Comparison of ENCODE assay signal across 27 cellular contexts in genomic region chr12:76495556-76495955, GRCh38.
"Had no signal": no experiment of that assay in that cellular context is flagged by ENCODE, and none has a peak within 500 bp of the region (broad histone marks: within the 10 kb centered on the region; RNA-seq: fewer than 3 reads in every experiment).

No MANE protein-coding gene starts in this region.

- H3K36me3 ChIP-seq: adrenal gland had no signal

- ATAC-seq: activated CD8-positive, alpha-beta memory T cell treated with anti-CD3 and anti-CD28 coated beads, Interleukin-2, amount 10 ng/mL, durations not matched to agents 7 days and 5 days; activated naive CD4-positive, alpha-beta T cell treated with anti-CD3 and anti-CD28 coated beads, Interleukin-2, amount 50 U/mL, for 72 hours; Panc1; Right ventricle myocardium inferior; T-cell had no signal

- H3K27ac Mint-ChIP-seq: activated B cell treated with CpG ODN at 0.5 μM for 24 hours; activated CD4-positive, alpha-beta T cell treated with anti-CD3 and anti-CD28 coated beads, Interleukin-2, amount 10 ng/mL, durations not matched to agents 24 days and 14 days; activated CD8-positive, alpha-beta memory T cell treated with anti-CD3 and anti-CD28 coated beads, Interleukin-2, amount 10 ng/mL, durations not matched to agents 7 days and 5 days; activated naive CD4-positive, alpha-beta T cell treated with anti-CD3 and anti-CD28 coated beads, Interleukin-2, amount 50 U/mL, for 72 hours; activated T-cell treated with anti-CD3 and anti-CD28 coated beads, Interleukin-2, amount 50 U/mL, for 24 hours; T-cell had no signal

- H3K4me3 Mint-ChIP-seq: activated B cell treated with CpG ODN at 0.5 μM for 24 hours; activated CD4-positive, alpha-beta T cell treated with anti-CD3 and anti-CD28 coated beads, Interleukin-2, amount 10 ng/mL, durations not matched to agents 24 days and 14 days; activated CD8-positive, alpha-beta memory T cell treated with anti-CD3 and anti-CD28 coated beads, Interleukin-2, amount 10 ng/mL, durations not matched to agents 7 days and 5 days; activated T-cell treated with anti-CD3 and anti-CD28 coated beads, Interleukin-2, amount 50 U/mL, for 24 hours; T-cell had no signal

- H3K27me3 ChIP-seq: adrenal gland had no signal

- H3K27me3 Mint-ChIP-seq: activated B cell treated with CpG ODN at 0.5 μM for 24 hours; activated CD4-positive, alpha-beta T cell treated with anti-CD3 and anti-CD28 coated beads, Interleukin-2, amount 10 ng/mL, durations not matched to agents 24 days and 14 days; activated CD8-positive, alpha-beta memory T cell treated with anti-CD3 and anti-CD28 coated beads, Interleukin-2, amount 10 ng/mL, durations not matched to agents 7 days and 5 days; activated T-cell treated with anti-CD3 and anti-CD28 coated beads, Interleukin-2, amount 50 U/mL, for 24 hours; T-cell had no signal

- DNase-seq: activated B cell treated with CpG ODN at 0.5 μM for 24 hours; activated CD4-positive, alpha-beta T cell treated with anti-CD3 and anti-CD28 coated beads for 1 hour; activated CD4-positive, alpha-beta T cell treated with anti-CD3 and anti-CD28 coated beads, Interleukin-2, amount 10 ng/mL, durations not matched to agents 24 days and 14 days; activated CD4-positive, alpha-beta T cell treated with anti-CD3 and anti-CD28 coated beads, Interleukin-2, amount 50 U/mL, for 48 hours; activated CD8-positive, alpha-beta memory T cell treated with anti-CD3 and anti-CD28 coated beads, Interleukin-2, amount 10 ng/mL, durations not matched to agents 7 days and 5 days; activated effector memory CD4-positive, alpha-beta T cell treated with anti-CD3 and anti-CD28 coated beads, Interleukin-2, amount 50 U/mL, for 16 hours; activated naive CD4-positive, alpha-beta T cell treated with Interleukin-2 at 50 U/mL for 16 hours; activated T-cell treated with anti-CD3 and anti-CD28 coated beads, Interleukin-2, amount 50 U/mL, for 24 hours; adrenal gland; anterior cingulate cortex; NCI-H1105; NCI-H1436; NCI-H1694 treated with DMSO at 0.1 percent for 48 hours; NCI-H2029 treated with DMSO at 0.1 percent for 48 hours; NCI-H345; NCI-H510A; NCI-H526 treated with DMSO at 0.1 percent for 48 hours; OCI-M1; RPMI8226; T-cell; T-helper 2 cell; T1000 had no signal

- H3K27ac ChIP-seq: adrenal gland, SK-N-MC had no signal

- H3K4me1 ChIP-seq: adrenal gland had no signal

- FAIRE-seq: TTC549 had no signal

- H3K4me3 ChIP-seq: adrenal gland, SK-N-MC had no signal
